15 cellular contexts compared by ENCODE assay signal in genomic region chr4:47744843-47745382, GRCh38.
DNase-seq lines count a peak whose midpoint lies in the region; ATAC-seq, FAIRE-seq and TF ChIP-seq lines count a peak whose summit lies in the region.
"Had no signal": no experiment of that assay in that cellular context is flagged by ENCODE, and none has a peak within 500 bp of the region (broad histone marks: within the 10 kb centered on the region; RNA-seq: fewer than 3 reads in every experiment).

No MANE protein-coding gene starts in this region.

- no peak for TF ChIP-seq POLR2A in A549 (IDR thresholded peaks at IDR 0.05; ENCODE audit: low read length)

- 0 out of 2 replicates have a peak overlapping the region, but pooled peaks have one; percentile 3 for H2AFZ ChIP-seq in SK-N-SH (ENCODE audit: low read depth)
- H2AFZ ChIP-seq in neural cell (ENCODE audit: low read depth, low read length) = no peak overlapping the region
- H2AFZ ChIP-seq: GM23338 had no signal

- H4K20me1 ChIP-seq in SK-N-SH (ENCODE audit: insufficient read depth) = no peaks in the 10 kb centered on the region
- no peaks in the 10 kb centered on the region for H4K20me1 ChIP-seq in neural cell (ENCODE audit: insufficient read depth)
- H4K20me1 ChIP-seq: BLaER1 had no signal

- POLR2A ChIA-PET in A549 (lab: Yijun Ruan, JAX) (no interaction called here), SK-N-SH (lab: Yijun Ruan, JAX) (no interaction called here)

- no peak overlapping the region for H3K27ac ChIP-seq in A549
- H3K27ac ChIP-seq in SK-N-SH (ENCODE audit: low read depth in 2 of 2, low read length in 1 of 2) = peak overlapping the region in 1 of 2 experiments; percentile 39; a peak in 2 of 4 replicates
- peak overlapping the region; percentile 46 for H3K27ac ChIP-seq in neural cell (ENCODE audit: low read length)
- H3K27ac ChIP-seq: BLaER1 had no signal

- H3K9me3 ChIP-seq in A549 = no peaks in the 10 kb centered on the region
- no peaks in the 10 kb centered on the region for H3K9me3 ChIP-seq in BE2C
- no peaks in the 10 kb centered on the region; the same call in 1 of the 2 replicates for H3K9me3 ChIP-seq in SK-N-SH
- H3K9me3 ChIP-seq in neural cell (ENCODE audit: low read length) = no peaks in the 10 kb centered on the region

- TF ChIP-seq CTCF in A549 (IDR thresholded peaks at IDR 0.05) = no peak
- no peak for TF ChIP-seq CTCF in BE2C (IDR thresholded peaks at IDR 0.05; ENCODE audit: low read depth, low read length)
- TF ChIP-seq CTCF in SK-N-SH (IDR thresholded peaks at IDR 0.05) = no peak
- TF ChIP-seq CTCF in neural cell (IDR thresholded peaks at IDR 0.05; ENCODE audit: poor library complexity, severe bottlenecking) = no peak

- CTCF ChIA-PET in A549 (lab: Yijun Ruan, JAX) (no interaction called here), SK-N-SH (lab: Yijun Ruan, JAX) (interaction anchor here (0.7 to 3.5 kb wide), 3 partner anchors 29 to 91 kb away, joined by 3 to 21 read pairs (median 3); no protein-coding TSS in a partner anchor)

- H3K4me1 ChIP-seq in A549 = no peaks in the 10 kb centered on the region
- no peaks in the 10 kb centered on the region for H3K4me1 ChIP-seq in BE2C
- peaks cover 2 to 3% of the 10 kb centered on the region in 2 experiments; a peak in 2 of 4 replicates for H3K4me1 ChIP-seq in SK-N-SH (ENCODE audit: control insufficient read depth in 1 of 2, insufficient read depth in 2 of 2, low read depth in 1 of 2, low read length in 1 of 2)
- H3K4me1 ChIP-seq: Caco-2 had no signal

- FAIRE-seq in A549 (lab: Jason Lieb, UNC) = no peak
- FAIRE-seq: GM12878, GM18507 had no signal

- H3F3A ChIP-seq in SK-N-SH (replicated peaks; ENCODE audit: insufficient read depth) (no peaks in the 10 kb centered on the region), neural cell (ENCODE audit: insufficient read depth, low read length, poor library complexity, severe bottlenecking) (no peaks in the 10 kb centered on the region)

- ATAC-seq in A549 (no peak), HG03354 (IDR thresholded peaks at IDR 0.05; ENCODE audit: poor library complexity, severe bottlenecking, unreplicated experiment) (no peak)
- ATAC-seq: GM12878, GM23338 had no signal

- no peak for TF ChIP-seq RAD21 in A549 (conservative IDR thresholded peaks at IDR 0.05 in 1 of 2, IDR thresholded peaks at IDR 0.05 in 1 of 2)
- 0 out of 2 replicates have a peak, but pooled peaks have one; percentile 3 for TF ChIP-seq RAD21 in SK-N-SH (IDR thresholded peaks at IDR 0.05; ENCODE audit: low read length)
- TF ChIP-seq RAD21 in neural cell (conservative IDR thresholded peaks at IDR 0.05) = no peak

- WGBS in A549 (ENCODE audit: missing lambda C conversion rate) = 15% methylated on average over 2 of the region's 2 CpGs
- 27% methylated on average over 2 of the region's 2 CpGs for WGBS in SK-N-SH (ENCODE audit: low lambda C conversion rate)

- no peak for DNase-seq in A549 (ENCODE audit: low read depth in 1 of 2, low spot score in 1 of 2)
- DNase-seq in BE2C = peak; percentile 22
- DNase-seq in SK-N-SH = peak; percentile 38
- no peak for DNase-seq in DMS79 treated with DMSO at 0.1 percent for 48 hours (lab: John Stamatoyannopoulos, UW)
- DNase-seq in EL = no peak
- DNase-seq: Caco-2; CD8-positive, alpha-beta memory T cell; H7; IMR-90 had no signal

- H3K79me2 ChIP-seq in SK-N-SH (ENCODE audit: insufficient read depth) (no peaks in the 10 kb centered on the region), neural cell (replicated peaks; ENCODE audit: insufficient read depth, low read length) (no peaks in the 10 kb centered on the region)

- H3K4me3 ChIP-seq in A549 = no peak overlapping the region
- no peak overlapping the region for H3K4me3 ChIP-seq in BE2C (ENCODE audit: low read depth, low read length)
- H3K4me3 ChIP-seq in SK-N-SH (ENCODE audit: low read depth in 2 of 2, low read length in 1 of 2) = no peak overlapping the region
- H3K4me3 ChIP-seq in neural cell (ENCODE audit: low read length) = peak overlapping the region; percentile 22
- H3K4me3 ChIP-seq: BLaER1, GM12878, GM23338 had no signal

- no peak overlapping the region for H3K9ac ChIP-seq in SK-N-SH
- no peak overlapping the region for H3K9ac ChIP-seq in neural cell (ENCODE audit: low read length)
- H3K9ac ChIP-seq: BLaER1 had no signal

- H3K27me3 ChIP-seq in BE2C (no peaks in the 10 kb centered on the region), SK-N-SH (ENCODE audit: insufficient read depth) (no peaks in the 10 kb centered on the region), neural cell (ENCODE audit: insufficient read depth, low read depth, low read length) (no peaks in the 10 kb centered on the region)
- H3K27me3 ChIP-seq: BLaER1 had no signal

- H3K4me2 ChIP-seq in A549 (peak overlapping the region; percentile 68; the same call in 1 of the 3 replicates), SK-N-SH (no peak overlapping the region), neural cell (ENCODE audit: low read length) (no peak overlapping the region)
- H3K4me2 ChIP-seq: BLaER1, GM23338 had no signal

- no peaks in the 10 kb centered on the region for H3K9me2 ChIP-seq in SK-N-SH
- no peaks in the 10 kb centered on the region for H3K9me2 ChIP-seq in neural cell (ENCODE audit: insufficient read depth, low read length)

- H3K36me3 ChIP-seq in BE2C (no peaks in the 10 kb centered on the region), SK-N-SH (replicated peaks in 1 of 2; ENCODE audit: control insufficient read depth in 1 of 2, insufficient read depth in 2 of 2, low read length in 1 of 2) (peaks cover 0 to 3% of the 10 kb centered on the region in 2 experiments), neural cell (ENCODE audit: insufficient read depth, low read length) (no peaks in the 10 kb centered on the region)
- H3K36me3 ChIP-seq: BLaER1 had no signal

- TF ChIP-seq EP300 in A549 (IDR thresholded peaks at IDR 0.05) (no peak), SK-N-SH (IDR thresholded peaks at IDR 0.05; ENCODE audit: borderline replicate concordance in 1 of 2, low read depth in 1 of 2, low read length in 1 of 2) (0 out of 4 replicates have a peak, but pooled peaks of 1 of the 2 experiments have one; percentile 42), neural cell (conservative IDR thresholded peaks at IDR 0.05; ENCODE audit: poor library complexity, severe bottlenecking) (peak; percentile 84)

TF ChIP-seq in A549, 52 proteins besides CTCF, POLR2A, EP300 and RAD21 (continues in another document):
- TF ChIP-seq MAFK (IDR thresholded peaks at IDR 0.05; ENCODE audit: partially characterized antibody) (no peak), CBX8 (IDR thresholded peaks at IDR 0.05) (no peak), HDAC2 (IDR thresholded peaks at IDR 0.05) (no peak), E2F6 (IDR thresholded peaks at IDR 0.05; ENCODE audit: borderline replicate concordance, low read depth) (no peak), ZC3H11A (IDR thresholded peaks at IDR 0.05) (no peak), GATA3 (IDR thresholded peaks at IDR 0.05; ENCODE audit: borderline replicate concordance) (no peak), RARB (CRISPR knock-in tag; IDR thresholded peaks at IDR 0.05) (no peak), TFCP2L1 (CRISPR knock-in tag; IDR thresholded peaks at IDR 0.05) (no peak)

TF ChIP-seq in SK-N-SH, 30 proteins besides CTCF, POLR2A, EP300 and RAD21:
- TF ChIP-seq FOXM1 (IDR thresholded peaks at IDR 0.05; ENCODE audit: low read depth) (no peak), GATA2 (CRISPR knock-in tag; IDR thresholded peaks at IDR 0.05) (0 out of 2 replicates have a peak, but pooled peaks have one; percentile 20)

TF ChIP-seq in neural cell, 6 proteins besides CTCF, POLR2A, EP300 and RAD21:
- peak; percentile 60 for TF ChIP-seq POLR2AphosphoS5 (IDR thresholded peaks at IDR 0.05)
- TF ChIP-seq SMC3 (conservative IDR thresholded peaks at IDR 0.05; ENCODE audit: poor library complexity) = no peak
- peak; percentile 73 for TF ChIP-seq REST (IDR thresholded peaks at IDR 0.05; ENCODE audit: borderline replicate concordance)
TF ChIP-seq in neural cell: peak in this region for 2.

Comparison
In these comparisons a context has a peak if more than half of its experiments do, and no peak if none do; other contexts are left out.
1. DNase-seq: peak in BE2C (single experiment) and SK-N-SH (single experiment); none in A549 (0 of 2), DMS79 treated with DMSO at 0.1 percent for 48 hours (single experiment) and EL (single experiment).
2. Of the 12 proteins assayed by ChIP-seq in both A549 and SK-N-SH: peak only in A549: none; only in SK-N-SH: RAD21; in both: none; in neither: 10; mixed calls (peak in some experiments, not most) for 1.